23 cellular contexts compared by ENCODE assay signal in genomic region chr5:150114773-150115408, GRCh38. TPM values are rescaled to one million over a fixed set of nuclear protein-coding genes. Genes with fewer than 3 reads are reported as not detected.
A peak's percentile ranks its signal among the peaks of the same experiment; 100 is the strongest.
DNase-seq lines count a peak whose midpoint lies in the region; ATAC-seq and TF ChIP-seq lines count a peak whose summit lies in the region.
"Had no signal": no experiment of that assay in that cellular context is flagged by ENCODE, and none has a peak within 500 bp of the region (broad histone marks: within the 10 kb centered on the region; RNA-seq: fewer than 3 reads in every experiment).

No MANE protein-coding gene starts in this region.

- peaks cover 13% of the 10 kb centered on the region; the same call in 1 of the 2 replicates for H3K4me1 ChIP-seq in BE2C

- H3K27me3 ChIP-seq in BE2C (no peaks in the 10 kb centered on the region), H7 (ENCODE audit: control insufficient read depth, insufficient read depth, low read length) (no peaks in the 10 kb centered on the region)

- no peaks in the 10 kb centered on the region for H3K9me3 ChIP-seq in BE2C
- H3K9me3 ChIP-seq: esophagus squamous epithelium had no signal

- peak; percentile 49 for DNase-seq in BE2C
- peak; percentile 21 for DNase-seq in H7
- peak; percentile 38 for DNase-seq in globus pallidus (ENCODE audit: low spot score)
- DNase-seq in putamen (ENCODE audit: low spot score), result peak; percentile 33
- no peak for DNase-seq in DMS153 (lab: John Stamatoyannopoulos, UW)
- DNase-seq: activated CD4-positive, alpha-beta memory T cell treated with anti-CD3 and anti-CD28 coated beads for 36 hours; activated naive CD4-positive, alpha-beta T cell treated with Interleukin-2 at 50 U/mL for 16 hours; activated T-cell treated with anti-CD3 and anti-CD28 coated beads, Interleukin-2, amount 50 U/mL, for 4 hours; DMS53; effector memory CD8-positive, alpha-beta T cell; esophagus squamous epithelium; glutamatergic neuron; HCEC 1CT; Karpas-422; NCI-H2081 treated with DMSO at 0.1 percent for 48 hours; NCI-H510A; retina had no signal

- TF ChIP-seq CTCF in BE2C (IDR thresholded peaks at IDR 0.05; ENCODE audit: low read depth, low read length), result no peak

- H3K4me3 ChIP-seq in BE2C (ENCODE audit: low read depth, low read length) (no peak overlapping the region), H7 (ENCODE audit: insufficient read depth, low read depth, low read length) (no peak overlapping the region)
- H3K4me3 ChIP-seq: esophagus squamous epithelium had no signal

- ATAC-seq in GM19351 (IDR thresholded peaks at IDR 0.05; ENCODE audit: unreplicated experiment) (no peak), GM18868 (IDR thresholded peaks at IDR 0.05; ENCODE audit: unreplicated experiment) (no peak)
- ATAC-seq: activated T-cell treated with anti-CD3 and anti-CD28 coated beads, Interleukin-2, amount 50 U/mL, for 4 hours; effector memory CD8-positive, alpha-beta T cell had no signal

- H3K36me3 ChIP-seq in BE2C, result no peaks in the 10 kb centered on the region
- no peaks in the 10 kb centered on the region; the same call in 1 of the 2 replicates for H3K36me3 ChIP-seq in H7 (replicated peaks; ENCODE audit: control insufficient read depth, insufficient read depth, low read length)

RNA-seq across cellular contexts. Expression of gene CSF1R, which starts 28.5 kb away (rescaled TPM):
- polyA plus RNA-seq in BE2C (2012; ENCODE audit: insufficient read depth, insufficient read length, low read depth), result 0.69 TPM
- not detected in 2 replicates for total RNA-seq in H7 (2014; rRNA removed; shearing (Covaris generic))
- total RNA-seq: HT-29 had no signal

RNA-seq across cellular contexts. Expression of gene PDGFRB, which starts 40.8 kb away (rescaled TPM):
- polyA plus RNA-seq in BE2C (2012; ENCODE audit: insufficient read depth, insufficient read length, low read depth), result 187 TPM
- 0.48 and 3.2 TPM in 2 replicates for total RNA-seq in H7 (2014; rRNA removed; shearing (Covaris generic))
- total RNA-seq: CD4-positive, alpha-beta T cell had no signal

RNA-seq across cellular contexts. Expression of gene CDX1, which starts 51.7 kb away (rescaled TPM):
- 3.6 TPM for polyA plus RNA-seq in BE2C (2012; ENCODE audit: insufficient read depth, insufficient read length, low read depth)
- total RNA-seq in H7 (2014; rRNA removed; shearing (Covaris generic)), result 0.62 TPM in 1 of 2 replicates, not detected in the other
- total RNA-seq: activated CD4-positive, alpha-beta memory T cell treated with anti-CD3 and anti-CD28 coated beads for 36 hours; aorta; CD4-positive, alpha-beta T cell; esophagus squamous epithelium; liver had no signal
- polyA plus RNA-seq: liver had no signal
